Comparison of ENCODE assay signal across 1 cellular context in genomic region chr18:69401475-69402218, GRCh38.
TF ChIP-seq lines count a peak whose summit lies in the region.

No MANE protein-coding gene starts in this region.

TF ChIP-seq in HepG2, 621 proteins besides CTCF, POLR2A, EP300 and RAD21 (continued from another document):
- TF ChIP-seq ZNF687 (CRISPR knock-in tag; IDR thresholded peaks at IDR 0.05) (peak; percentile 75), THAP8 (CRISPR knock-in tag; IDR thresholded peaks at IDR 0.05; ENCODE audit: borderline replicate concordance) (no peak), ZNF343 (CRISPR knock-in tag; IDR thresholded peaks at IDR 0.05) (no peak), ATRX (CRISPR knock-in tag; IDR thresholded peaks at IDR 0.05; ENCODE audit: borderline replicate concordance) (no peak), HMGA1 (CRISPR knock-in tag; conservative IDR thresholded peaks at IDR 0.05) (no peak), MLLT10 (CRISPR knock-in tag; IDR thresholded peaks at IDR 0.05) (no peak), KAT7 (CRISPR knock-in tag; IDR thresholded peaks at IDR 0.05; ENCODE audit: borderline replicate concordance) (peak; percentile 65; the same call in 1 of the 2 replicates), ZNF431 (CRISPR knock-in tag; IDR thresholded peaks at IDR 0.05; ENCODE audit: borderline replicate concordance, low read depth) (no peak), TAF15 (IDR thresholded peaks at IDR 0.05; ENCODE audit: low read depth, low read length, poor library complexity, severe bottlenecking) (peak; percentile 6), RBFOX2 (IDR thresholded peaks at IDR 0.05; ENCODE audit: low read depth, low read length) (peak; percentile 64), ZMYM2 (CRISPR knock-in tag; IDR thresholded peaks at IDR 0.05) (0 out of 2 replicates have a peak, but pooled peaks have one; percentile 32)
